ENCODE assay signal across 7 cellular contexts in the genomic region with DNA sequence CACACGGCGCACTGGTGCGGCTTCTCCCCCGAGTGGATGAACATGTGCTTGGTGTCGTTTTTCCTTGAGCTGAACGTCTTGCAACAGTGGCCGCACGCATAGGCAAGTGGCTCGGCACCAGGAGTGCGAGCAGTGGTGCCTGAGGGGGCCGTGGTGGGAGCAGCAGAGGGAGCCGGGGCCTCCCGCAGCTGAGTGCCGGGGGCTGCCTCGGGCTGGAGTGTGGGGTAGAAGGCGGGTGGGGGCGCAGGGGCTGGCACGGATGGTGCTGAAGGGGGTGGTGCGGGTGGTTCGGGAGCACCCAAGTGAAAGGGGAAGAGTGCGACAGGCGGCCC.
A peak's percentile ranks its signal among the peaks of the same experiment; 100 is the strongest.
DNase-seq lines count a peak whose midpoint lies in the region; ATAC-seq and TF ChIP-seq lines count a peak whose summit lies in the region.
"Not testable (repeated sequence)": the region's sequence is repeated elsewhere in the genome, so short reads cannot be mapped to it uniquely, and the experiment has no call there.

No MANE protein-coding gene starts in this region.

- POLR2A ChIA-PET in Panc1 (lab: Charles Lee) = not testable (repeated sequence)

- not testable (repeated sequence) for H3K4me3 ChIP-seq in Panc1 (ENCODE audit: low read depth in 2 of 2, low read length in 2 of 2); lung

- CTCF ChIA-PET in Panc1 (lab: Charles Lee) = not testable (repeated sequence)

- not testable (repeated sequence) for H3K9me3 ChIP-seq in Panc1 (ENCODE audit: control insufficient read depth, insufficient read depth, low read depth, low read length); lung (ENCODE audit: control insufficient read depth in 2 of 2, insufficient read depth in 1 of 2, low read length in 1 of 2)

- H3K36me3 Mint-ChIP-seq in activated T-cell treated with anti-CD3 and anti-CD28 coated beads, Interleukin-2, amount 50 U/mL, for 4 hours (ENCODE audit: insufficient read depth) = not testable (repeated sequence)

- BruUV-seq in Panc1 (replicated peaks; lab: Mats Ljungman, UMichigan) = not testable (repeated sequence)

- not testable (repeated sequence) for TF ChIP-seq CTCF in Panc1 (IDR thresholded peaks at IDR 0.05); lung (IDR thresholded peaks at IDR 0.05; ENCODE audit: control extremely low read depth, extremely low read depth)

- in situ Hi-C loops in Panc1 (cut with HindIII; ENCODE audit: low pct_unique_long_range_greater_than_20kb, low sequenced_read_pairs) = not testable (repeated sequence)

- not testable (repeated sequence) for H3K27ac Mint-ChIP-seq in stimulated activated naive CD8-positive, alpha-beta T cell treated with anti-CD3 and anti-CD28 coated beads, Interleukin-15, amount 100 ng/mL, for 72 hours

- no CpG with 5 or more reads among the region's 22 CpGs for WGBS in lung, 2 donors

- H3K27me3 ChIP-seq in Panc1 (ENCODE audit: control insufficient read depth, insufficient read depth, low read length); lung (ENCODE audit: control insufficient read depth, insufficient read depth): not testable (repeated sequence)

- not testable (repeated sequence) for H3K9me3 Mint-ChIP-seq in activated T-cell treated with anti-CD3 and anti-CD28 coated beads, Interleukin-2, amount 50 U/mL, for 4 hours; stimulated activated naive CD8-positive, alpha-beta T cell treated with anti-CD3 and anti-CD28 coated beads, Interleukin-15, amount 100 ng/mL, for 72 hours

- ATAC-seq in GM18907 (IDR thresholded peaks at IDR 0.05; ENCODE audit: unreplicated experiment) = peak; percentile 24
- peak; percentile 33 for ATAC-seq in Panc1
- peak; percentile 17 to 27 for ATAC-seq in activated T-cell treated with anti-CD3 and anti-CD28 coated beads, Interleukin-2, amount 50 U/mL, for 4 hours
- ATAC-seq in esophagus mucosa = peak; percentile 4
- ATAC-seq in left cardiac atrium = peak; percentile 17 to 28
- ATAC-seq in lung (ENCODE audit: insufficient read depth, low FRiP score) = peak; percentile 4
- peak; percentile 51 for ATAC-seq in stimulated activated naive CD8-positive, alpha-beta T cell treated with anti-CD3 and anti-CD28 coated beads, Interleukin-15, amount 100 ng/mL, for 72 hours

- H3K4me1 ChIP-seq in Panc1 (ENCODE audit: control insufficient read depth, insufficient read depth, low read length); lung (ENCODE audit: control insufficient read depth in 2 of 2, insufficient read depth in 2 of 2, low read length in 2 of 2): not testable (repeated sequence)

- H3K27me3 Mint-ChIP-seq in activated T-cell treated with anti-CD3 and anti-CD28 coated beads, Interleukin-2, amount 50 U/mL, for 4 hours (ENCODE audit: low read depth); stimulated activated naive CD8-positive, alpha-beta T cell treated with anti-CD3 and anti-CD28 coated beads, Interleukin-15, amount 100 ng/mL, for 72 hours: not testable (repeated sequence)

- not testable (repeated sequence) for H3K4me3 Mint-ChIP-seq in activated T-cell treated with anti-CD3 and anti-CD28 coated beads, Interleukin-2, amount 50 U/mL, for 4 hours; stimulated activated naive CD8-positive, alpha-beta T cell treated with anti-CD3 and anti-CD28 coated beads, Interleukin-15, amount 100 ng/mL, for 72 hours

- intact Hi-C loops in Panc1 (cut with micrococcal nuclease; ENCODE audit: unreplicated experiment); left cardiac atrium (cut with DNase I): not testable (repeated sequence)

- H3K36me3 ChIP-seq in Panc1 (ENCODE audit: control insufficient read depth, insufficient read depth, low read length); lung (ENCODE audit: control insufficient read depth in 2 of 2, insufficient read depth in 2 of 2, low read length in 2 of 2): not testable (repeated sequence)

- H3K4me1 Mint-ChIP-seq in activated T-cell treated with anti-CD3 and anti-CD28 coated beads, Interleukin-2, amount 50 U/mL, for 4 hours (ENCODE audit: low read depth); stimulated activated naive CD8-positive, alpha-beta T cell treated with anti-CD3 and anti-CD28 coated beads, Interleukin-15, amount 100 ng/mL, for 72 hours: not testable (repeated sequence)

- not testable (repeated sequence) for H3K27ac ChIP-seq in Panc1 (ENCODE audit: low read length); lung (ENCODE audit: low read depth in 1 of 2, low read length in 1 of 2)

- DNase-seq in Panc1 (ENCODE audit: low read depth, low spot score); activated T-cell treated with anti-CD3 and anti-CD28 coated beads, Interleukin-2, amount 50 U/mL, for 4 hours; left cardiac atrium; lung (ENCODE audit: low spot score); stimulated activated naive CD8-positive, alpha-beta T cell treated with anti-CD3 and anti-CD28 coated beads, Interleukin-15, amount 100 ng/mL, for 72 hours: not testable (repeated sequence)
